ENCODE assay signal across 1 cellular context in genomic region chr11:128928400-128928799, GRCh38.
TF ChIP-seq lines count a peak whose summit lies in the region.

No MANE protein-coding gene starts in this region.

TF ChIP-seq in GM23338, 12 proteins besides CTCF, POLR2A, EP300 and RAD21 (continued from another document):
- no peak for TF ChIP-seq ZNF462 (CRISPR knock-in tag; IDR thresholded peaks at IDR 0.05)
- TF ChIP-seq NANOG (IDR thresholded peaks at IDR 0.05; ENCODE audit: borderline replicate concordance), result no peak
- TF ChIP-seq EZH2 (IDR thresholded peaks at IDR 0.05; ENCODE audit: low read depth, unreplicated experiment), result no peak
- no peak for TF ChIP-seq EZH2phosphoT487 (IDR thresholded peaks at IDR 0.05; ENCODE audit: unreplicated experiment)
- TF ChIP-seq POLR2AphosphoS5 (IDR thresholded peaks at IDR 0.05; ENCODE audit: low read depth), result no peak
- no peak for TF ChIP-seq ZNF114 (CRISPR knock-in tag; IDR thresholded peaks at IDR 0.05)
- no peak for TF ChIP-seq STAT1 (IDR thresholded peaks at IDR 0.05; ENCODE audit: unreplicated experiment)
- no peak for TF ChIP-seq JUNB (IDR thresholded peaks at IDR 0.05; ENCODE audit: unreplicated experiment)
- TF ChIP-seq CREB1 (CRISPR knock-in tag; IDR thresholded peaks at IDR 0.05; ENCODE audit: low read depth), result no peak
